13 cellular contexts compared by ENCODE assay signal in genomic region chr14:93964820-93965286, GRCh38. TPM values are rescaled to one million over a fixed set of nuclear protein-coding genes. Genes with fewer than 3 reads are reported as not detected.
DNase-seq lines count a peak whose midpoint lies in the region; ATAC-seq and TF ChIP-seq lines count a peak whose summit lies in the region.
"Had no signal": no experiment of that assay in that cellular context is flagged by ENCODE, and none has a peak within 500 bp of the region (broad histone marks: within the 10 kb centered on the region; RNA-seq: fewer than 3 reads in every experiment).

No MANE protein-coding gene starts in this region.

- H3K36me3 Mint-ChIP-seq in activated T-cell treated with anti-CD3 and anti-CD28 coated beads, Interleukin-2, amount 50 U/mL, for 24 hours (ENCODE audit: low read depth): peaks cover 17% of the 10 kb centered on the region
- H3K36me3 Mint-ChIP-seq in activated CD8-positive, alpha-beta T cell treated with anti-CD3 and anti-CD28 coated beads for 36 hours (ENCODE audit: low read depth): peaks cover 17% of the 10 kb centered on the region
- H3K36me3 Mint-ChIP-seq in immature natural killer cell: peaks cover 0 to 3% (median 0%) of the 10 kb centered on the region in 3 donors
- H3K36me3 Mint-ChIP-seq: type B pancreatic cell had no signal

- no peaks in the 10 kb centered on the region for H3K9me3 ChIP-seq in tibial artery
- H3K9me3 ChIP-seq: spleen had no signal

- no peak for ATAC-seq in activated CD8-positive, alpha-beta T cell treated with anti-CD3 and anti-CD28 coated beads for 36 hours
- ATAC-seq in GM19351 (IDR thresholded peaks at IDR 0.05; ENCODE audit: unreplicated experiment): no peak

- H3K4me1 ChIP-seq in tibial artery: peaks cover 0 to 72% (median 42%) of the 10 kb centered on the region in 4 donors

- H3K27ac ChIP-seq in tibial artery: peak overlapping the region; percentile 89

- H3K27me3 Mint-ChIP-seq in activated T-cell treated with anti-CD3 and anti-CD28 coated beads, Interleukin-2, amount 50 U/mL, for 24 hours: no peaks in the 10 kb centered on the region
- no peaks in the 10 kb centered on the region for H3K27me3 Mint-ChIP-seq in activated CD8-positive, alpha-beta T cell treated with anti-CD3 and anti-CD28 coated beads for 36 hours
- peaks cover 3 to 15% (median 7%) of the 10 kb centered on the region in 3 donors for H3K27me3 Mint-ChIP-seq in immature natural killer cell (ENCODE audit: low read depth in 3 of 3)
- H3K27me3 Mint-ChIP-seq: type B pancreatic cell had no signal

- H3K4me3 Mint-ChIP-seq in activated T-cell treated with anti-CD3 and anti-CD28 coated beads, Interleukin-2, amount 50 U/mL, for 24 hours: no peak overlapping the region
- no peak overlapping the region for H3K4me3 Mint-ChIP-seq in activated CD8-positive, alpha-beta T cell treated with anti-CD3 and anti-CD28 coated beads for 36 hours
- H3K4me3 Mint-ChIP-seq in immature natural killer cell: peak overlapping the region in 2 of 5 donors; percentile 15 to 41
- H3K4me3 Mint-ChIP-seq: type B pancreatic cell had no signal

- no peak overlapping the region for H3K4me3 ChIP-seq in tibial artery
- H3K4me3 ChIP-seq: lung, spleen had no signal

- POLR2A ChIA-PET in activated CD8-positive, alpha-beta T cell treated with anti-CD3 and anti-CD28 coated beads for 36 hours (lab: Charles Lee): interaction anchor here (0.8 to 8.4 kb wide), 4 partner anchors 9 to 70 kb away, joined by 3 to 180 read pairs (median 4); partner anchors contain the start of gene ASB2

- peaks cover 7 to 13% (median 11%) of the 10 kb centered on the region in 3 donors for H3K36me3 ChIP-seq in tibial artery
- H3K36me3 ChIP-seq: spleen had no signal

- DNase-seq in activated T-cell treated with anti-CD3 and anti-CD28 coated beads, Interleukin-2, amount 50 U/mL, for 24 hours: no peak
- DNase-seq in activated T-cell treated with anti-CD3 and anti-CD28 coated beads for 4 hours (no peak), immature natural killer cell (no peak), tibial artery (no peak), amygdala (lab: John Stamatoyannopoulos, UW) (no peak), kidney glomerular epithelial cell (lab: John Stamatoyannopoulos, UW) (no peak)
- DNase-seq in activated CD8-positive, alpha-beta T cell treated with anti-CD3 and anti-CD28 coated beads for 36 hours: no peak
- DNase-seq: erythroblast, NCI-H2029 treated with DMSO at 0.1 percent for 48 hours, spleen had no signal

- H3K9me3 Mint-ChIP-seq in activated T-cell treated with anti-CD3 and anti-CD28 coated beads, Interleukin-2, amount 50 U/mL, for 24 hours: peaks cover 11% of the 10 kb centered on the region
- H3K9me3 Mint-ChIP-seq in activated CD8-positive, alpha-beta T cell treated with anti-CD3 and anti-CD28 coated beads for 36 hours: peaks cover 5% of the 10 kb centered on the region
- H3K9me3 Mint-ChIP-seq in immature natural killer cell: no peaks in the 10 kb centered on the region
- H3K9me3 Mint-ChIP-seq: type B pancreatic cell had no signal

- H3K4me1 Mint-ChIP-seq in activated T-cell treated with anti-CD3 and anti-CD28 coated beads, Interleukin-2, amount 50 U/mL, for 24 hours (ENCODE audit: low read depth): peaks cover 89% of the 10 kb centered on the region
- H3K4me1 Mint-ChIP-seq in activated CD8-positive, alpha-beta T cell treated with anti-CD3 and anti-CD28 coated beads for 36 hours (ENCODE audit: low read depth): peaks cover 80% of the 10 kb centered on the region
- H3K4me1 Mint-ChIP-seq in immature natural killer cell: peaks cover 65 to 72% of the 10 kb centered on the region in 2 donors

- intact Hi-C loops in activated CD8-positive, alpha-beta T cell treated with anti-CD3 and anti-CD28 coated beads for 36 hours (cut with micrococcal nuclease): no loop called here
- intact Hi-C loops in tibial artery (cut with DNase I; ENCODE audit: low total_unique reads): no loop called here

- TF ChIP-seq CTCF in activated CD8-positive, alpha-beta T cell treated with anti-CD3 and anti-CD28 coated beads for 36 hours (IDR thresholded peaks at IDR 0.05): no peak
- TF ChIP-seq CTCF in tibial artery (IDR thresholded peaks at IDR 0.05): no peak

- CTCF ChIA-PET in activated CD8-positive, alpha-beta T cell treated with anti-CD3 and anti-CD28 coated beads for 36 hours (lab: Charles Lee): interaction anchor here (12.0 kb wide), 1 partner anchor 27 kb away, joined by 170 read pairs; no protein-coding TSS in a partner anchor

- H3K27ac Mint-ChIP-seq in activated T-cell treated with anti-CD3 and anti-CD28 coated beads, Interleukin-2, amount 50 U/mL, for 24 hours: peak overlapping the region; percentile 95
- H3K27ac Mint-ChIP-seq in activated CD8-positive, alpha-beta T cell treated with anti-CD3 and anti-CD28 coated beads for 36 hours: peak overlapping the region; percentile 99
- peak overlapping the region; percentile 82 to 98 (median 86) for H3K27ac Mint-ChIP-seq in immature natural killer cell
- H3K27ac Mint-ChIP-seq: type B pancreatic cell had no signal

- H3K27me3 ChIP-seq in tibial artery: no peaks in the 10 kb centered on the region
- H3K27me3 ChIP-seq: spleen had no signal

RNA-seq across cellular contexts. Expression of gene ASB2, which starts 11.5 kb away (rescaled TPM):
- 10 to 100 TPM; 11.7 to 12.7 TPM for total RNA-seq in activated CD8-positive, alpha-beta T cell treated with anti-CD3 and anti-CD28 coated beads for 36 hours
- 1 to 10 TPM; 1.4 to 4.2 (median 2.7) TPM for polyA plus RNA-seq in immature natural killer cell

RNA-seq across cellular contexts. Expression of gene CCDC197, which starts 32.2 kb away (rescaled TPM):
- total RNA-seq in activated CD8-positive, alpha-beta T cell treated with anti-CD3 and anti-CD28 coated beads for 36 hours: not detected
- polyA plus RNA-seq in immature natural killer cell: not detected
- total RNA-seq: lung, spleen had no signal
- polyA plus RNA-seq: lung, spleen had no signal

RNA-seq across cellular contexts. Expression of gene FAM181A, which starts 37.7 kb away (rescaled TPM):
- total RNA-seq in activated CD8-positive, alpha-beta T cell treated with anti-CD3 and anti-CD28 coated beads for 36 hours: not detected
- not detected for polyA plus RNA-seq in immature natural killer cell
- total RNA-seq: spleen had no signal
- polyA plus RNA-seq: spleen had no signal
